1 cellular context compared by ENCODE assay signal in the genomic region with DNA sequence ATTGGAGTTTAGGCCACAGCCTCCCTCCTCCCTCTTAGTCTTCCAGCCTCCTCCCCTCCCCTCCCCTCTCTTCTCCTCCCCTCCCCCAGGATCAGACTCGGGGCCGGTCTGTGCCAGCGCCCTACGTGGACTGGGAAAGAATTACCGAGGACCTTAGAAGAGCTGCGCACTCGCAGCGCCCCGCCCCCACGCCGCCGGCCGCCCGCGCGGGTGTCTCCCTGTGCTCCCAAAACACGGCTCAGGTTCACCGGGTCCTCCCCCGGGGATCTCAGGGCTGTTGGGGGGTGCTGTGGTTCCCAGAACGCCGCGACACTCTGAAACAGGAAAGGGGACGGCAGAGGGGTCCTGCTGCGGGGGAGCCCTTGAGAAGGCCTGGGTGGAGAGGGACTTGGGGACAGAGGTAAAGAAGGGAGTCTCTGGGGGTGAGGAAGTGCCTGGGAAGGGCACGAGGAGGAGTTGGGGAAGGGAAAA.
TF ChIP-seq lines count a peak whose summit lies in the region.

No MANE protein-coding gene starts in this region.

TF ChIP-seq in K562, 482 proteins besides CTCF, POLR2A, EP300 and RAD21 (continued from another document and continues in another):
- TF ChIP-seq, protein P1, sequence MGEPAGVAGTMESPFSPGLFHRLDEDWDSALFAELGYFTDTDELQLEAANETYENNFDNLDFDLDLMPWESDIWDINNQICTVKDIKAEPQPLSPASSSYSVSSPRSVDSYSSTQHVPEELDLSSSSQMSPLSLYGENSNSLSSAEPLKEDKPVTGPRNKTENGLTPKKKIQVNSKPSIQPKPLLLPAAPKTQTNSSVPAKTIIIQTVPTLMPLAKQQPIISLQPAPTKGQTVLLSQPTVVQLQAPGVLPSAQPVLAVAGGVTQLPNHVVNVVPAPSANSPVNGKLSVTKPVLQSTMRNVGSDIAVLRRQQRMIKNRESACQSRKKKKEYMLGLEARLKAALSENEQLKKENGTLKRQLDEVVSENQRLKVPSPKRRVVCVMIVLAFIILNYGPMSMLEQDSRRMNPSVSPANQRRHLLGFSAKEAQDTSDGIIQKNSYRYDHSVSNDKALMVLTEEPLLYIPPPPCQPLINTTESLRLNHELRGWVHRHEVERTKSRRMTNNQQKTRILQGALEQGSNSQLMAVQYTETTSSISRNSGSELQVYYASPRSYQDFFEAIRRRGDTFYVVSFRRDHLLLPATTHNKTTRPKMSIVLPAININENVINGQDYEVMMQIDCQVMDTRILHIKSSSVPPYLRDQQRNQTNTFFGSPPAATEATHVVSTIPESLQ (CRISPR knock-in tag; IDR thresholded peaks at IDR 0.05) = no peak
- TF ChIP-seq, protein P2, sequence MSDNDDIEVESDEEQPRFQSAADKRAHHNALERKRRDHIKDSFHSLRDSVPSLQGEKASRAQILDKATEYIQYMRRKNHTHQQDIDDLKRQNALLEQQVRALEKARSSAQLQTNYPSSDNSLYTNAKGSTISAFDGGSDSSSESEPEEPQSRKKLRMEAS (CRISPR knock-in tag; IDR thresholded peaks at IDR 0.05) = 0 out of 2 replicates have a peak, but pooled peaks have one; percentile 20
- TF ChIP-seq ATF7 (IDR thresholded peaks at IDR 0.05) (peak; percentile 42; the same call in 1 of the 2 replicates), ZNF263 (CRISPR knock-in tag; IDR thresholded peaks at IDR 0.05; ENCODE audit: borderline replicate concordance) (peak; percentile 91), XRCC5 (IDR thresholded peaks at IDR 0.05; ENCODE audit: low read depth, low read length) (peak; percentile 79; the same call in 1 of the 2 replicates), HDAC3 (IDR thresholded peaks at IDR 0.05; ENCODE audit: borderline replicate concordance, partially characterized antibody) (peak; percentile 58), KLF10 (CRISPR knock-in tag; IDR thresholded peaks at IDR 0.05) (no peak), SMARCE1 (IDR thresholded peaks at IDR 0.05) (peak; percentile 25; the same call in 1 of the 2 replicates), ESRRA (IDR thresholded peaks at IDR 0.05; ENCODE audit: borderline replicate concordance, low read depth) (0 out of 2 replicates have a peak, but pooled peaks have one; percentile 25), ZNF311 (CRISPR knock-in tag; IDR thresholded peaks at IDR 0.05) (no peak), CREB1 (IDR thresholded peaks at IDR 0.05) (peak; percentile 34; the same call in 1 of the 2 replicates), CREB1 (CRISPR knock-in tag; IDR thresholded peaks at IDR 0.05) (no peak), NFRKB (IDR thresholded peaks at IDR 0.05; ENCODE audit: low read depth) (peak; percentile 74; the same call in 1 of the 2 replicates), CXXC5 (CRISPR knock-in tag; IDR thresholded peaks at IDR 0.05) (peak; percentile 51), PTBP1 (IDR thresholded peaks at IDR 0.05; ENCODE audit: low read depth, low read length) (no peak), TBP (optimal IDR thresholded peaks at IDR 0.05; ENCODE audit: low read depth, low read length) (peak; percentile 19), PCBP2 (IDR thresholded peaks at IDR 0.05; ENCODE audit: low read depth, low read length, poor library complexity, severe bottlenecking) (no peak), MAZ (CRISPR knock-in tag; conservative IDR thresholded peaks at IDR 0.05 in 1 of 2, IDR thresholded peaks at IDR 0.05 in 1 of 2) (0 out of 4 replicates have a peak, but pooled peaks of 1 of the 2 experiments have one; percentile 22), ZFX (CRISPR knock-in tag; IDR thresholded peaks at IDR 0.05) (peak; percentile 38; the same call in 1 of the 2 replicates), BRD9 (IDR thresholded peaks at IDR 0.05; ENCODE audit: low read depth, partially characterized antibody) (peak; percentile 51), SMAD1 (IDR thresholded peaks at IDR 0.05; ENCODE audit: low read depth, low read length, partially characterized antibody) (no peak), NRF1 (conservative IDR thresholded peaks at IDR 0.05 in 1 of 2, IDR thresholded peaks at IDR 0.05 in 1 of 2) (peak; percentile 46; a peak in 3 of 4 replicates), ATF1 (CRISPR knock-in tag; IDR thresholded peaks at IDR 0.05) (no peak), ATF1 (tag; IDR thresholded peaks at IDR 0.05) (peak; percentile 46; the same call in 1 of the 2 replicates), SMAD3 (CRISPR knock-in tag; conservative IDR thresholded peaks at IDR 0.05) (no peak), SMARCA5 (IDR thresholded peaks at IDR 0.05) (no peak), TRIM24 (IDR thresholded peaks at IDR 0.05) (peak in 1 of 2 experiments; percentile 68; a peak in 2 of 4 replicates), RNF2 (IDR thresholded peaks at IDR 0.05) (0 out of 2 replicates have a peak, but pooled peaks have one; percentile 56), SOX6 (IDR thresholded peaks at IDR 0.05) (0 out of 2 replicates have a peak, but pooled peaks have one; percentile 15), KLF13 (tag; IDR thresholded peaks at IDR 0.05; ENCODE audit: borderline replicate concordance, low read depth) (peak; percentile 70; the same call in 1 of the 2 replicates), ARID1B (IDR thresholded peaks at IDR 0.05) (peak; percentile 31), NFIC (IDR thresholded peaks at IDR 0.05) (peak; percentile 78), YY1 (IDR thresholded peaks at IDR 0.05; ENCODE audit: borderline replicate concordance in 1 of 3, control insufficient read depth in 1 of 3, extremely low read depth in 1 of 3, insufficient read depth in 3 of 3, insufficient read length in 1 of 3, insufficient replicate concordance in 2 of 3, low read depth in 1 of 3, low read length in 2 of 3) (peak in 2 of 3 experiments; percentile 56 to 63), NEUROD1 (IDR thresholded peaks at IDR 0.05; ENCODE audit: borderline replicate concordance, low read depth, low read length, partially characterized antibody) (peak; percentile 62), ZNF239 (CRISPR knock-in tag; IDR thresholded peaks at IDR 0.05) (no peak), NCOR1 (IDR thresholded peaks at IDR 0.05) (peak; percentile 69), HDAC1 (IDR thresholded peaks at IDR 0.05) (0 out of 4 replicates have a peak, but pooled peaks of 1 of the 2 experiments have one; percentile 39), CBFA2T3 (IDR thresholded peaks at IDR 0.05) (peak; percentile 10; the same call in 1 of the 2 replicates)
- TF ChIP-seq, protein P3, sequence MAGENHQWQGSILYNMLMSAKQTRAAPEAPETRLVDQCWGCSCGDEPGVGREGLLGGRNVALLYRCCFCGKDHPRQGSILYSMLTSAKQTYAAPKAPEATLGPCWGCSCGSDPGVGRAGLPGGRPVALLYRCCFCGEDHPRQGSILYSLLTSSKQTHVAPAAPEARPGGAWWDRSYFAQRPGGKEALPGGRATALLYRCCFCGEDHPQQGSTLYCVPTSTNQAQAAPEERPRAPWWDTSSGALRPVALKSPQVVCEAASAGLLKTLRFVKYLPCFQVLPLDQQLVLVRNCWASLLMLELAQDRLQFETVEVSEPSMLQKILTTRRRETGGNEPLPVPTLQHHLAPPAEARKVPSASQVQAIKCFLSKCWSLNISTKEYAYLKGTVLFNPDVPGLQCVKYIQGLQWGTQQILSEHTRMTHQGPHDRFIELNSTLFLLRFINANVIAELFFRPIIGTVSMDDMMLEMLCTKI (IDR thresholded peaks at IDR 0.05; ENCODE audit: partially characterized antibody) = no peak
- TF ChIP-seq, protein P4, sequence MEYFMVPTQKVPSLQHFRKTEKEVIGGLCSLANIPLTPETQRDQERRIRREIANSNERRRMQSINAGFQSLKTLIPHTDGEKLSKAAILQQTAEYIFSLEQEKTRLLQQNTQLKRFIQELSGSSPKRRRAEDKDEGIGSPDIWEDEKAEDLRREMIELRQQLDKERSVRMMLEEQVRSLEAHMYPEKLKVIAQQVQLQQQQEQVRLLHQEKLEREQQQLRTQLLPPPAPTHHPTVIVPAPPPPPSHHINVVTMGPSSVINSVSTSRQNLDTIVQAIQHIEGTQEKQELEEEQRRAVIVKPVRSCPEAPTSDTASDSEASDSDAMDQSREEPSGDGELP (CRISPR knock-in tag; IDR thresholded peaks at IDR 0.05; ENCODE audit: borderline replicate concordance) = peak; percentile 63; the same call in 1 of the 2 replicates
- TF ChIP-seq, protein P5, sequence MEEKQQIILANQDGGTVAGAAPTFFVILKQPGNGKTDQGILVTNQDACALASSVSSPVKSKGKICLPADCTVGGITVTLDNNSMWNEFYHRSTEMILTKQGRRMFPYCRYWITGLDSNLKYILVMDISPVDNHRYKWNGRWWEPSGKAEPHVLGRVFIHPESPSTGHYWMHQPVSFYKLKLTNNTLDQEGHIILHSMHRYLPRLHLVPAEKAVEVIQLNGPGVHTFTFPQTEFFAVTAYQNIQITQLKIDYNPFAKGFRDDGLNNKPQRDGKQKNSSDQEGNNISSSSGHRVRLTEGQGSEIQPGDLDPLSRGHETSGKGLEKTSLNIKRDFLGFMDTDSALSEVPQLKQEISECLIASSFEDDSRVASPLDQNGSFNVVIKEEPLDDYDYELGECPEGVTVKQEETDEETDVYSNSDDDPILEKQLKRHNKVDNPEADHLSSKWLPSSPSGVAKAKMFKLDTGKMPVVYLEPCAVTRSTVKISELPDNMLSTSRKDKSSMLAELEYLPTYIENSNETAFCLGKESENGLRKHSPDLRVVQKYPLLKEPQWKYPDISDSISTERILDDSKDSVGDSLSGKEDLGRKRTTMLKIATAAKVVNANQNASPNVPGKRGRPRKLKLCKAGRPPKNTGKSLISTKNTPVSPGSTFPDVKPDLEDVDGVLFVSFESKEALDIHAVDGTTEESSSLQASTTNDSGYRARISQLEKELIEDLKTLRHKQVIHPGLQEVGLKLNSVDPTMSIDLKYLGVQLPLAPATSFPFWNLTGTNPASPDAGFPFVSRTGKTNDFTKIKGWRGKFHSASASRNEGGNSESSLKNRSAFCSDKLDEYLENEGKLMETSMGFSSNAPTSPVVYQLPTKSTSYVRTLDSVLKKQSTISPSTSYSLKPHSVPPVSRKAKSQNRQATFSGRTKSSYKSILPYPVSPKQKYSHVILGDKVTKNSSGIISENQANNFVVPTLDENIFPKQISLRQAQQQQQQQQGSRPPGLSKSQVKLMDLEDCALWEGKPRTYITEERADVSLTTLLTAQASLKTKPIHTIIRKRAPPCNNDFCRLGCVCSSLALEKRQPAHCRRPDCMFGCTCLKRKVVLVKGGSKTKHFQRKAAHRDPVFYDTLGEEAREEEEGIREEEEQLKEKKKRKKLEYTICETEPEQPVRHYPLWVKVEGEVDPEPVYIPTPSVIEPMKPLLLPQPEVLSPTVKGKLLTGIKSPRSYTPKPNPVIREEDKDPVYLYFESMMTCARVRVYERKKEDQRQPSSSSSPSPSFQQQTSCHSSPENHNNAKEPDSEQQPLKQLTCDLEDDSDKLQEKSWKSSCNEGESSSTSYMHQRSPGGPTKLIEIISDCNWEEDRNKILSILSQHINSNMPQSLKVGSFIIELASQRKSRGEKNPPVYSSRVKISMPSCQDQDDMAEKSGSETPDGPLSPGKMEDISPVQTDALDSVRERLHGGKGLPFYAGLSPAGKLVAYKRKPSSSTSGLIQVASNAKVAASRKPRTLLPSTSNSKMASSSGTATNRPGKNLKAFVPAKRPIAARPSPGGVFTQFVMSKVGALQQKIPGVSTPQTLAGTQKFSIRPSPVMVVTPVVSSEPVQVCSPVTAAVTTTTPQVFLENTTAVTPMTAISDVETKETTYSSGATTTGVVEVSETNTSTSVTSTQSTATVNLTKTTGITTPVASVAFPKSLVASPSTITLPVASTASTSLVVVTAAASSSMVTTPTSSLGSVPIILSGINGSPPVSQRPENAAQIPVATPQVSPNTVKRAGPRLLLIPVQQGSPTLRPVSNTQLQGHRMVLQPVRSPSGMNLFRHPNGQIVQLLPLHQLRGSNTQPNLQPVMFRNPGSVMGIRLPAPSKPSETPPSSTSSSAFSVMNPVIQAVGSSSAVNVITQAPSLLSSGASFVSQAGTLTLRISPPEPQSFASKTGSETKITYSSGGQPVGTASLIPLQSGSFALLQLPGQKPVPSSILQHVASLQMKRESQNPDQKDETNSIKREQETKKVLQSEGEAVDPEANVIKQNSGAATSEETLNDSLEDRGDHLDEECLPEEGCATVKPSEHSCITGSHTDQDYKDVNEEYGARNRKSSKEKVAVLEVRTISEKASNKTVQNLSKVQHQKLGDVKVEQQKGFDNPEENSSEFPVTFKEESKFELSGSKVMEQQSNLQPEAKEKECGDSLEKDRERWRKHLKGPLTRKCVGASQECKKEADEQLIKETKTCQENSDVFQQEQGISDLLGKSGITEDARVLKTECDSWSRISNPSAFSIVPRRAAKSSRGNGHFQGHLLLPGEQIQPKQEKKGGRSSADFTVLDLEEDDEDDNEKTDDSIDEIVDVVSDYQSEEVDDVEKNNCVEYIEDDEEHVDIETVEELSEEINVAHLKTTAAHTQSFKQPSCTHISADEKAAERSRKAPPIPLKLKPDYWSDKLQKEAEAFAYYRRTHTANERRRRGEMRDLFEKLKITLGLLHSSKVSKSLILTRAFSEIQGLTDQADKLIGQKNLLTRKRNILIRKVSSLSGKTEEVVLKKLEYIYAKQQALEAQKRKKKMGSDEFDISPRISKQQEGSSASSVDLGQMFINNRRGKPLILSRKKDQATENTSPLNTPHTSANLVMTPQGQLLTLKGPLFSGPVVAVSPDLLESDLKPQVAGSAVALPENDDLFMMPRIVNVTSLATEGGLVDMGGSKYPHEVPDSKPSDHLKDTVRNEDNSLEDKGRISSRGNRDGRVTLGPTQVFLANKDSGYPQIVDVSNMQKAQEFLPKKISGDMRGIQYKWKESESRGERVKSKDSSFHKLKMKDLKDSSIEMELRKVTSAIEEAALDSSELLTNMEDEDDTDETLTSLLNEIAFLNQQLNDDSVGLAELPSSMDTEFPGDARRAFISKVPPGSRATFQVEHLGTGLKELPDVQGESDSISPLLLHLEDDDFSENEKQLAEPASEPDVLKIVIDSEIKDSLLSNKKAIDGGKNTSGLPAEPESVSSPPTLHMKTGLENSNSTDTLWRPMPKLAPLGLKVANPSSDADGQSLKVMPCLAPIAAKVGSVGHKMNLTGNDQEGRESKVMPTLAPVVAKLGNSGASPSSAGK (IDR thresholded peaks at IDR 0.05) = no peak
- TF ChIP-seq, protein P6, sequence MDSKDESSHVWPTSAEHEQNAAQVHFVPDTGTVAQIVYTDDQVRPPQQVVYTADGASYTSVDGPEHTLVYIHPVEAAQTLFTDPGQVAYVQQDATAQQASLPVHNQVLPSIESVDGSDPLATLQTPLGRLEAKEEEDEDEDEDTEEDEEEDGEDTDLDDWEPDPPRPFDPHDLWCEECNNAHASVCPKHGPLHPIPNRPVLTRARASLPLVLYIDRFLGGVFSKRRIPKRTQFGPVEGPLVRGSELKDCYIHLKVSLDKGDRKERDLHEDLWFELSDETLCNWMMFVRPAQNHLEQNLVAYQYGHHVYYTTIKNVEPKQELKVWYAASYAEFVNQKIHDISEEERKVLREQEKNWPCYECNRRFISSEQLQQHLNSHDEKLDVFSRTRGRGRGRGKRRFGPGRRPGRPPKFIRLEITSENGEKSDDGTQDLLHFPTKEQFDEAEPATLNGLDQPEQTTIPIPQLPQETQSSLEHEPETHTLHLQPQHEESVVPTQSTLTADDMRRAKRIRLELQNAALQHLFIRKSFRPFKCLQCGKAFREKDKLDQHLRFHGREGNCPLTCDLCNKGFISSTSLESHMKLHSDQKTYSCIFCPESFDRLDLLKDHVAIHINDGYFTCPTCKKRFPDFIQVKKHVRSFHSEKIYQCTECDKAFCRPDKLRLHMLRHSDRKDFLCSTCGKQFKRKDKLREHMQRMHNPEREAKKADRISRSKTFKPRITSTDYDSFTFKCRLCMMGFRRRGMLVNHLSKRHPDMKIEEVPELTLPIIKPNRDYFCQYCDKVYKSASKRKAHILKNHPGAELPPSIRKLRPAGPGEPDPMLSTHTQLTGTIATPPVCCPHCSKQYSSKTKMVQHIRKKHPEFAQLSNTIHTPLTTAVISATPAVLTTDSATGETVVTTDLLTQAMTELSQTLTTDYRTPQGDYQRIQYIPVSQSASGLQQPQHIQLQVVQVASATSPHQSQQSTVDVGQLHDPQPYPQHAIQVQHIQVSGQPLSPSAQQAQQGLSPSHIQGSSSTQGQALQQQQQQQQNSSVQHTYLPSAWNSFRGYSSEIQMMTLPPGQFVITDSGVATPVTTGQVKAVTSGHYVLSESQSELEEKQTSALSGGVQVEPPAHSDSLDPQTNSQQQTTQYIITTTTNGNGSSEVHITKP (IDR thresholded peaks at IDR 0.05; ENCODE audit: partially characterized antibody) = peak; percentile 10
